22 cellular contexts compared by ENCODE assay signal in the genomic region with DNA sequence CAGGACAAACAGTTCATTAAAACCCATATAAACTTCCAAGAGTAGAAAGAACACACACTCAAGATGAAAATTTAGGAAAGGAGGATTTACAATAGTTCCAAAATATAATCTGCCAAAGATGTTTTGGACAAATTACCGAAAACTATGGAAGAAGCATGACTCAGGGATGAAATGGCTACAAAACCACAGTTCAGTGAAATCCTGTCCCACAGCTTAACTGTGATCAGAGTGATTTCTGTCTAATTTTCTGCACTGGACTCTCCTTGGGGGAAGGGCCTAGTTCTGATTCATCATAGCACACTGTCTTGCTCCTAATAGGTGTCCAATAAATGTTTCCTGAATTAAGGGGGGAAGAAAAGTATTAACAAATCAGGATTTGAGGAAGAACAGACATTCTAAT.
DNase-seq lines count a peak whose midpoint lies in the region; ATAC-seq and TF ChIP-seq lines count a peak whose summit lies in the region.
"Had no signal": no experiment of that assay in that cellular context is flagged by ENCODE, and none has a peak within 500 bp of the region (broad histone marks: within the 10 kb centered on the region; RNA-seq: fewer than 3 reads in every experiment).

No MANE protein-coding gene starts in this region.

- H3K4me3 Mint-ChIP-seq in MCF 10A (ENCODE audit: unreplicated experiment), result no peak overlapping the region
- no peak overlapping the region for H3K4me3 Mint-ChIP-seq in natural killer cell
- H3K4me3 Mint-ChIP-seq: CD8-positive, alpha-beta T cell had no signal

- intact Hi-C loops in MCF 10A (cut with micrococcal nuclease), result no loop called here
- intact Hi-C loops in breast epithelium (cut with DNase I; ENCODE audit: low total_unique reads), result no loop called here
- intact Hi-C loops in natural killer cell (cut with micrococcal nuclease), result no loop called here

- no peaks in the 10 kb centered on the region for H3K9me3 ChIP-seq in breast epithelium
- H3K9me3 ChIP-seq: ascending aorta, vagina had no signal

- no peaks in the 10 kb centered on the region for H3K27me3 Mint-ChIP-seq in MCF 10A (ENCODE audit: insufficient read depth, unreplicated experiment)
- H3K27me3 Mint-ChIP-seq in natural killer cell (ENCODE audit: low read depth in 2 of 2), result no peaks in the 10 kb centered on the region
- H3K27me3 Mint-ChIP-seq: naive B cell had no signal

- H3K27ac ChIP-seq in breast epithelium (peak overlapping the region in 1 of 2 donors; percentile 17), brain microvascular endothelial cell (peak overlapping the region; percentile 18)
- H3K27ac ChIP-seq: vagina had no signal

- no peaks in the 10 kb centered on the region for H3K36me3 ChIP-seq in breast epithelium
- peaks cover 9% of the 10 kb centered on the region for H3K36me3 ChIP-seq in brain microvascular endothelial cell (replicated peaks)
- H3K36me3 ChIP-seq: vagina had no signal

- H3K4me1 ChIP-seq in breast epithelium, result peaks cover 0 to 4% of the 10 kb centered on the region in 2 donors
- H3K4me1 ChIP-seq: ascending aorta, vagina had no signal

- TF ChIP-seq POLR2A in breast epithelium (IDR thresholded peaks at IDR 0.05), result no peak

- H3K27ac Mint-ChIP-seq in MCF 10A (ENCODE audit: low read depth, unreplicated experiment), result peak overlapping the region; percentile 50
- peak overlapping the region; percentile 47 to 64 for H3K27ac Mint-ChIP-seq in natural killer cell
- H3K27ac Mint-ChIP-seq: CD8-positive, alpha-beta T cell had no signal

- CTCF ChIA-PET in MCF 10A (lab: Yijun Ruan, JAX), result no interaction called here

- no peaks in the 10 kb centered on the region for H3K27me3 ChIP-seq in breast epithelium
- no peaks in the 10 kb centered on the region for H3K27me3 ChIP-seq in brain microvascular endothelial cell (replicated peaks)
- H3K27me3 ChIP-seq: ascending aorta, vagina had no signal

- H3K36me3 Mint-ChIP-seq in MCF 10A (ENCODE audit: insufficient read depth, unreplicated experiment), result peaks cover 63% of the 10 kb centered on the region
- H3K36me3 Mint-ChIP-seq in natural killer cell, result no peaks in the 10 kb centered on the region
- H3K36me3 Mint-ChIP-seq: naive B cell had no signal

- in situ Hi-C loops in brain microvascular endothelial cell (cut with HindIII; ENCODE audit: low pct_ligation_motif_present, low sequenced_read_pairs), result no loop called here

- H3K4me3 ChIP-seq in breast epithelium, result no peak overlapping the region
- H3K4me3 ChIP-seq in brain microvascular endothelial cell (ENCODE audit: low read depth, low read length), result no peak overlapping the region
- H3K4me3 ChIP-seq: ascending aorta, vagina had no signal

- H3K9me3 Mint-ChIP-seq in MCF 10A (ENCODE audit: unreplicated experiment), result no peaks in the 10 kb centered on the region
- H3K9me3 Mint-ChIP-seq in natural killer cell, result no peaks in the 10 kb centered on the region
- H3K9me3 Mint-ChIP-seq: CD8-positive, alpha-beta T cell; naive B cell had no signal

- DNase-seq in MCF 10A (ENCODE audit: unreplicated experiment), result no peak
- no peak for DNase-seq in breast epithelium (ENCODE audit: low spot score in 2 of 2)
- DNase-seq in brain microvascular endothelial cell, result no peak
- DNase-seq in natural killer cell, result no peak
- no peak for DNase-seq in NCI-H2029 (lab: John Stamatoyannopoulos, UW)
- no peak for DNase-seq in GM20000 (ENCODE audit: low spot score)
- DNase-seq in stimulated activated CD4-positive, alpha-beta T cell treated with anti-CD3 and anti-CD28 coated beads, Interleukin-4, amount 100 ng/mL, for 1 hour, result no peak
- DNase-seq: ACHN; activated CD8-positive, alpha-beta memory T cell treated with anti-CD3 and anti-CD28 coated beads, Interleukin-2, amount 50 U/mL, for 4 hours; activated gamma-delta T cell treated with Interleukin-2 at 50 U/mL for 16 hours; CD8-positive, alpha-beta T cell; hippocampal formation; kidney; mammary epithelial cell; naive B cell; NCI-H1436; NCI-H526 treated with DMSO at 0.1 percent for 48 hours; posterior cingulate gyrus; stimulated activated CD4-positive, alpha-beta T cell treated with anti-CD3 and anti-CD28 coated beads, Interleukin-2, amount 100 ng/mL, for 48 hours had no signal

- TF ChIP-seq CTCF in MCF 10A (IDR thresholded peaks at IDR 0.05; ENCODE audit: unreplicated experiment) (no peak), breast epithelium (IDR thresholded peaks at IDR 0.05) (no peak), brain microvascular endothelial cell (IDR thresholded peaks at IDR 0.05; ENCODE audit: low read depth, low read length, missing control alignments) (no peak), natural killer cell (IDR thresholded peaks at IDR 0.05) (no peak), GM20000 (IDR thresholded peaks at IDR 0.05; ENCODE audit: extremely low read depth, missing control alignments) (no peak)

- no TSS peak for BruUV-seq in MCF 10A (replicated peaks; lab: Mats Ljungman, UMichigan)

- ATAC-seq in natural killer cell (no peak), GM18520 (IDR thresholded peaks at IDR 0.05; ENCODE audit: unreplicated experiment) (no peak)
- ATAC-seq: CD8-positive, alpha-beta T cell had no signal

- POLR2A ChIA-PET in MCF 10A (lab: Yijun Ruan, JAX), result no interaction called here

- H3K4me1 Mint-ChIP-seq in MCF 10A (ENCODE audit: insufficient read depth, unreplicated experiment) (peaks cover 20% of the 10 kb centered on the region), natural killer cell (peaks cover 56 to 68% of the 10 kb centered on the region in 2 donors)
